ENCODE assay signal across 8 cellular contexts in genomic region chr19:680287-681028, GRCh38. TPM values are rescaled to one million over a fixed set of nuclear protein-coding genes. Genes with fewer than 3 reads are reported as not detected.
DNase-seq lines count a peak whose midpoint lies in the region; ATAC-seq, FAIRE-seq and TF ChIP-seq lines count a peak whose summit lies in the region.

No MANE protein-coding gene starts in this region.

- no peaks in the 10 kb centered on the region for H3K9me3 ChIP-seq in endodermal cell (ENCODE audit: control insufficient read depth, low read length)

- CTCF ChIA-PET in Calu3 (lab: Charles Lee): interaction anchor here (0.6 to 1.2 kb wide), 2 partner anchors 54 to 170 kb away, joined by 3 to 6 read pairs; no protein-coding TSS in a partner anchor
- CTCF ChIA-PET in activated CD8-positive, alpha-beta memory T cell treated with anti-CD3 and anti-CD28 coated beads, Interleukin-2, amount 10 ng/mL, durations not matched to agents 7 days and 5 days (lab: Charles Lee): interaction anchor here (0.6 to 2.4 kb wide), 7 partner anchors 12 to 96 kb away, joined by 3 to 10 read pairs (median 6); partner anchors contain the start of genes POLRMT and RNF126

- peak; percentile 71 for ATAC-seq in GM21381 (IDR thresholded peaks at IDR 0.05; ENCODE audit: unreplicated experiment)
- ATAC-seq in activated CD8-positive, alpha-beta memory T cell treated with anti-CD3 and anti-CD28 coated beads, Interleukin-2, amount 10 ng/mL, durations not matched to agents 7 days and 5 days: peak; percentile 81

- FAIRE-seq in HTR-8/SVneo (lab: Jason Lieb, UNC): peak; percentile 99

- H3K9me3 Mint-ChIP-seq in Calu3 (ENCODE audit: low read depth, unreplicated experiment) (no peaks in the 10 kb centered on the region), endodermal cell (no peaks in the 10 kb centered on the region)
- no peaks in the 10 kb centered on the region for H3K9me3 Mint-ChIP-seq in activated CD8-positive, alpha-beta memory T cell treated with anti-CD3 and anti-CD28 coated beads, Interleukin-2, amount 10 ng/mL, durations not matched to agents 7 days and 5 days (ENCODE audit: low read depth)

- DNase-seq in Calu3 (peak; percentile 96), HTR-8/SVneo (ENCODE audit: insufficient read length, low spot score) (peak; percentile 92), NOMO-1 (lab: John Stamatoyannopoulos, UW; ENCODE audit: unreplicated experiment in 2 of 2) (peak; percentile 95 to 98), endodermal cell (peak; percentile 100), midbrain (lab: John Stamatoyannopoulos, UW) (peak; percentile 97)
- peak; percentile 100 for DNase-seq in activated CD8-positive, alpha-beta memory T cell treated with anti-CD3 and anti-CD28 coated beads, Interleukin-2, amount 10 ng/mL, durations not matched to agents 7 days and 5 days
- DNase-seq in stimulated activated CD8-positive, alpha-beta memory T cell treated with anti-CD3 and anti-CD28 coated beads, Interleukin-15, amount 100 ng/mL, for 48 hours (ENCODE audit: low read depth in 2 of 2): peak; percentile 100

- H3K4me3 ChIP-seq in endodermal cell (ENCODE audit: low read length): peak overlapping the region; percentile 85

- H3K36me3 ChIP-seq in endodermal cell (ENCODE audit: control insufficient read depth, insufficient read depth, low read length): no peaks in the 10 kb centered on the region

- H3K4me1 ChIP-seq in endodermal cell (ENCODE audit: control insufficient read depth, insufficient read depth, low read length): no peaks in the 10 kb centered on the region

- intact Hi-C loops in Calu3 (cut with micrococcal nuclease; ENCODE audit: unreplicated experiment): no loop called here

- peaks cover 10% of the 10 kb centered on the region for H3K27me3 ChIP-seq in endodermal cell (ENCODE audit: control insufficient read depth, insufficient read depth, low read length, poor library complexity, severe bottlenecking)

- peaks cover 18% of the 10 kb centered on the region for H3K36me3 Mint-ChIP-seq in Calu3 (ENCODE audit: insufficient read depth, unreplicated experiment)
- H3K36me3 Mint-ChIP-seq in activated CD8-positive, alpha-beta memory T cell treated with anti-CD3 and anti-CD28 coated beads, Interleukin-2, amount 10 ng/mL, durations not matched to agents 7 days and 5 days: no peaks in the 10 kb centered on the region
- no peaks in the 10 kb centered on the region for H3K36me3 Mint-ChIP-seq in endodermal cell (ENCODE audit: low read depth)

- H3K27ac Mint-ChIP-seq in Calu3 (ENCODE audit: unreplicated experiment) (peak overlapping the region; percentile 40), endodermal cell (peak overlapping the region; percentile 99)
- peak overlapping the region; percentile 100 for H3K27ac Mint-ChIP-seq in activated CD8-positive, alpha-beta memory T cell treated with anti-CD3 and anti-CD28 coated beads, Interleukin-2, amount 10 ng/mL, durations not matched to agents 7 days and 5 days

- H3K4me1 Mint-ChIP-seq in Calu3 (ENCODE audit: low read depth, unreplicated experiment) (no peaks in the 10 kb centered on the region), endodermal cell (peaks cover 2% of the 10 kb centered on the region)
- H3K4me1 Mint-ChIP-seq in activated CD8-positive, alpha-beta memory T cell treated with anti-CD3 and anti-CD28 coated beads, Interleukin-2, amount 10 ng/mL, durations not matched to agents 7 days and 5 days: peaks cover 2% of the 10 kb centered on the region

- no TSS peak for BruUV-seq in Calu3 (replicated peaks; lab: Mats Ljungman, UMichigan)

- peak overlapping the region; percentile 67 for H3K4me3 Mint-ChIP-seq in Calu3 (ENCODE audit: low read depth, unreplicated experiment)
- H3K4me3 Mint-ChIP-seq in activated CD8-positive, alpha-beta memory T cell treated with anti-CD3 and anti-CD28 coated beads, Interleukin-2, amount 10 ng/mL, durations not matched to agents 7 days and 5 days: peak overlapping the region; percentile 76
- peak overlapping the region; percentile 71 for H3K4me3 Mint-ChIP-seq in endodermal cell

- WGBS in endodermal cell (ENCODE audit: insufficient coverage in 1 of 2, insufficient read length in 1 of 2), 2 experiments: 0 to 2% methylated on average over 12 to 70 of the region's 70 CpGs

- H3K27ac ChIP-seq in endodermal cell (ENCODE audit: low read depth, low read length): peak overlapping the region; percentile 87

- H3K27me3 Mint-ChIP-seq in Calu3 (ENCODE audit: unreplicated experiment) (no peaks in the 10 kb centered on the region), endodermal cell (ENCODE audit: insufficient read depth) (peaks cover 13% of the 10 kb centered on the region)
- peaks cover 5% of the 10 kb centered on the region for H3K27me3 Mint-ChIP-seq in activated CD8-positive, alpha-beta memory T cell treated with anti-CD3 and anti-CD28 coated beads, Interleukin-2, amount 10 ng/mL, durations not matched to agents 7 days and 5 days

- TF ChIP-seq CTCF in Calu3 (IDR thresholded peaks at IDR 0.05; ENCODE audit: unreplicated experiment) (peak; percentile 19), endodermal cell (conservative IDR thresholded peaks at IDR 0.05) (peak; percentile 63)

- peak overlapping the region; percentile 41 for H3K9ac ChIP-seq in endodermal cell (ENCODE audit: extremely low read depth, low read length, poor library complexity, severe bottlenecking)

RNA-seq across cellular contexts. Expression of gene FSTL3, which starts 4.3 kb away (rescaled TPM):
- total RNA-seq in Calu3 (2022) (6.9 and 7.1 TPM in 2 replicates), endodermal cell (10 to 100 TPM in 1 of 2 donors, 1 to 10 TPM in 1; 9.8 to 14.1 TPM)
- 1 to 10 TPM; 2.2 to 3.1 TPM for total RNA-seq in activated CD8-positive, alpha-beta memory T cell treated with anti-CD3 and anti-CD28 coated beads, Interleukin-2, amount 10 ng/mL, durations not matched to agents 7 days and 5 days
- polyA plus RNA-seq in endodermal cell (2013, experiment 1 of 2): 8.7 TPM
- polyA plus RNA-seq in endodermal cell (2013, experiment 2 of 2): 9.6 TPM

RNA-seq across cellular contexts. Expression of gene PRSS57, which starts 14.8 kb away (rescaled TPM):
- total RNA-seq in Calu3 (2022) (not detected in 2 replicates), endodermal cell (not detected)
- total RNA-seq in activated CD8-positive, alpha-beta memory T cell treated with anti-CD3 and anti-CD28 coated beads, Interleukin-2, amount 10 ng/mL, durations not matched to agents 7 days and 5 days: under 1 TPM in 1 of 2 experiments, not detected in 1; 0.59 TPM
- not detected for polyA plus RNA-seq in endodermal cell (2013, experiment 1 of 2)
- not detected for polyA plus RNA-seq in endodermal cell (2013, experiment 2 of 2)

RNA-seq across cellular contexts. Expression of gene RNF126, which starts 17.4 kb away (rescaled TPM):
- total RNA-seq in Calu3 (2022) (44.8 and 46.4 TPM in 2 replicates), endodermal cell (10 to 100 TPM; 49.1 to 66.4 TPM)
- total RNA-seq in activated CD8-positive, alpha-beta memory T cell treated with anti-CD3 and anti-CD28 coated beads, Interleukin-2, amount 10 ng/mL, durations not matched to agents 7 days and 5 days: 10 to 100 TPM; 76.9 to 83.0 TPM
- 59.6 TPM for polyA plus RNA-seq in endodermal cell (2013, experiment 1 of 2)
- 56.3 TPM for polyA plus RNA-seq in endodermal cell (2013, experiment 2 of 2)

RNA-seq across cellular contexts. Expression of gene PALM, which starts 28.3 kb away (rescaled TPM):
- total RNA-seq in Calu3 (2022) (0.56 and 0.83 TPM in 2 replicates), endodermal cell (10 to 100 TPM; 32.9 to 40.8 TPM)
- total RNA-seq in activated CD8-positive, alpha-beta memory T cell treated with anti-CD3 and anti-CD28 coated beads, Interleukin-2, amount 10 ng/mL, durations not matched to agents 7 days and 5 days: not detected
- 101 TPM for polyA plus RNA-seq in endodermal cell (2013, experiment 1 of 2)
- 88.7 TPM for polyA plus RNA-seq in endodermal cell (2013, experiment 2 of 2)

RNA-seq across cellular contexts. Expression of gene FGF22, which starts 40.8 kb away (rescaled TPM):
- total RNA-seq in Calu3 (2022) (0.24 and 0.39 TPM in 2 replicates), endodermal cell (under 1 TPM; 0.81 to 0.82 TPM)
- not detected for total RNA-seq in activated CD8-positive, alpha-beta memory T cell treated with anti-CD3 and anti-CD28 coated beads, Interleukin-2, amount 10 ng/mL, durations not matched to agents 7 days and 5 days
- 0.21 TPM for polyA plus RNA-seq in endodermal cell (2013, experiment 1 of 2)
- not detected for polyA plus RNA-seq in endodermal cell (2013, experiment 2 of 2)

Comparison
In these comparisons a context has a peak if more than half of its experiments do, and no peak if none do; other contexts are left out.
1. Peak in every context shown above with its lines: DNase-seq, ATAC-seq, H3K4me3 ChIP-seq and H3K27ac ChIP-seq.
2. H3K27ac Mint-ChIP-seq: peak in every context shown above with its lines; median percentile 100 in activated CD8-positive, alpha-beta memory T cell treated with anti-CD3 and anti-CD28 coated beads, Interleukin-2, amount 10 ng/mL, durations not matched to agents 7 days and 5 days; 99 in endodermal cell; 40 in Calu3.